Comparison of ENCODE assay signal across 14 cellular contexts in genomic region chr11:96122601-96123044, GRCh38.
A peak's percentile ranks its signal among the peaks of the same experiment; 100 is the strongest.
DNase-seq lines count a peak whose midpoint lies in the region; ATAC-seq and TF ChIP-seq lines count a peak whose summit lies in the region.
"Had no signal": no experiment of that assay in that cellular context is flagged by ENCODE, and none has a peak within 500 bp of the region (broad histone marks: within the 10 kb centered on the region; RNA-seq: fewer than 3 reads in every experiment).

No MANE protein-coding gene starts in this region.

- H2BK120ac ChIP-seq in trophoblast cell (ENCODE audit: insufficient read depth, low read length, poor library complexity) = no peak overlapping the region

- H3K27me3 ChIP-seq in trophoblast cell (ENCODE audit: insufficient read depth, low read length) = no peaks in the 10 kb centered on the region
- H3K27me3 ChIP-seq: ascending aorta, esophagus muscularis mucosa, neural progenitor cell had no signal

- H3K36me3 Mint-ChIP-seq in chondrocyte (ENCODE audit: low read depth) = no peaks in the 10 kb centered on the region

- no peaks in the 10 kb centered on the region for H3K9me3 ChIP-seq in HEK293 (ENCODE audit: control insufficient read depth, insufficient read depth, low read depth, low read length)
- no peaks in the 10 kb centered on the region for H3K9me3 ChIP-seq in trophoblast cell (ENCODE audit: insufficient read depth, low read depth, low read length)
- H3K9me3 ChIP-seq: ascending aorta, esophagus muscularis mucosa had no signal

- H3K27ac Mint-ChIP-seq in chondrocyte (ENCODE audit: unreplicated experiment) = peak overlapping the region; percentile 37

- DNase-seq in NCI-H526 (lab: John Stamatoyannopoulos, UW) (peak; percentile 63 to 67), chondrocyte (ENCODE audit: low spot score) (no peak), trophoblast cell (peak; percentile 71 to 76), SW 1271 (lab: John Stamatoyannopoulos, UW) (no peak), medulla oblongata (ENCODE audit: extremely low spot score) (no peak)
- DNase-seq: Calu3; kidney glomerular epithelial cell; stimulated activated CD4-positive, alpha-beta T cell treated with anti-CD3 and anti-CD28 coated beads, Interleukin-12 subunit alpha, Interleukin-12 subunit beta, amount 100 ng/mL, for 4 hours had no signal

- no peak overlapping the region for H3K4ac ChIP-seq in trophoblast cell (ENCODE audit: low read depth, low read length)

- H3K27ac ChIP-seq in HEK293 (ENCODE audit: extremely low read depth, low read depth, low read length) (no peak overlapping the region), trophoblast cell (ENCODE audit: low read depth, low read length) (peak overlapping the region; percentile 88)
- H3K27ac ChIP-seq: ascending aorta, esophagus muscularis mucosa, neural progenitor cell had no signal

- ATAC-seq in HG03097 (IDR thresholded peaks at IDR 0.05; ENCODE audit: low FRiP score, unreplicated experiment) (no peak), HG02588 (IDR thresholded peaks at IDR 0.05; ENCODE audit: unreplicated experiment) (no peak)

- POLR2A ChIA-PET in HEK293 (lab: Yijun Ruan, JAX) = no interaction called here

- no peak overlapping the region for H2AK5ac ChIP-seq in trophoblast cell (ENCODE audit: low read length)

- H3K79me1 ChIP-seq in trophoblast cell (ENCODE audit: low read length) = peaks cover 12% of the 10 kb centered on the region

- H3K36me3 ChIP-seq in HEK293 (ENCODE audit: control insufficient read depth in 2 of 2, insufficient read depth in 1 of 2, low read length in 2 of 2) (no peaks in the 10 kb centered on the region), trophoblast cell (ENCODE audit: control insufficient read depth in 1 of 2, insufficient read depth in 2 of 2, low read length in 2 of 2) (peaks cover 5 to 6% of the 10 kb centered on the region in 2 experiments)
- H3K36me3 ChIP-seq: ascending aorta, esophagus muscularis mucosa, neural progenitor cell had no signal

- H2BK5ac ChIP-seq in trophoblast cell (ENCODE audit: low read depth, low read length, poor library complexity) = no peak overlapping the region

- CTCF ChIA-PET in HEK293 (lab: Yijun Ruan, JAX) = interaction anchor here (0.6 to 1.6 kb wide), 5 partner anchors 8 to 968 kb away, joined by 3 to 4 read pairs (median 3); partner anchors contain the start of gene MAML2

- no peak overlapping the region for H2AFZ ChIP-seq in trophoblast cell (ENCODE audit: insufficient read depth, low read length, poor library complexity)
- H2AFZ ChIP-seq: neural progenitor cell had no signal

- H2BK12ac ChIP-seq in trophoblast cell (ENCODE audit: low read length) = no peak overlapping the region

- no peak overlapping the region for H3K4me3 Mint-ChIP-seq in chondrocyte (ENCODE audit: unreplicated experiment)
- H3K4me3 Mint-ChIP-seq: neural progenitor cell had no signal

- no CpG with 5 or more reads among the region's 2 CpGs for WGBS in trophoblast cell (ENCODE audit: extremely low coverage, insufficient coverage, insufficient read length)

- H3K4me3 ChIP-seq in HEK293 (ENCODE audit: low read depth, low read length) (no peak overlapping the region), trophoblast cell (ENCODE audit: low read depth, low read length) (no peak overlapping the region)
- H3K4me3 ChIP-seq: ascending aorta, esophagus muscularis mucosa, neural progenitor cell had no signal

- H4K8ac ChIP-seq in trophoblast cell (ENCODE audit: low read depth, low read length) = no peak overlapping the region

- H3K4me1 ChIP-seq in HEK293 (ENCODE audit: control insufficient read depth, insufficient read depth, low read length) (no peaks in the 10 kb centered on the region), trophoblast cell (ENCODE audit: control insufficient read depth in 1 of 2, insufficient read depth in 2 of 2, low read length in 2 of 2) (peaks cover 8 to 16% of the 10 kb centered on the region in 2 experiments)
- H3K4me1 ChIP-seq: ascending aorta had no signal

- no peak overlapping the region for H3K18ac ChIP-seq in trophoblast cell (ENCODE audit: low read length)

- H4K12ac ChIP-seq in trophoblast cell (ENCODE audit: low read depth, low read length) = no peak overlapping the region

- H4K91ac ChIP-seq in trophoblast cell (ENCODE audit: low read depth, low read length) = no peak overlapping the region

- no peak overlapping the region for H3K23ac ChIP-seq in trophoblast cell (ENCODE audit: low read length)

- no peaks in the 10 kb centered on the region for H3K79me2 ChIP-seq in trophoblast cell (ENCODE audit: control insufficient read depth, insufficient read depth, low read length, poor library complexity)

- TF ChIP-seq CTCF in HEK293 (tag by site-specific recombination; IDR thresholded peaks at IDR 0.05) (no peak), chondrocyte (IDR thresholded peaks at IDR 0.05) (peak; percentile 49)

- no peaks in the 10 kb centered on the region for H3K27me3 Mint-ChIP-seq in chondrocyte (ENCODE audit: low read depth)

- no peaks in the 10 kb centered on the region for H3K9me3 Mint-ChIP-seq in chondrocyte (ENCODE audit: low read depth)
- H3K9me3 Mint-ChIP-seq: neural progenitor cell had no signal

- H3K14ac ChIP-seq in trophoblast cell (ENCODE audit: low read length) = no peak overlapping the region

- H3K4me1 Mint-ChIP-seq in chondrocyte (ENCODE audit: low read depth) = peaks cover 17% of the 10 kb centered on the region

- no peak overlapping the region for H3K9ac ChIP-seq in trophoblast cell (ENCODE audit: low read length)
- H3K9ac ChIP-seq: neural progenitor cell had no signal

- no peak overlapping the region for H3K4me2 ChIP-seq in trophoblast cell (ENCODE audit: low read length)
- H3K4me2 ChIP-seq: neural progenitor cell had no signal

TF ChIP-seq in HEK293, 187 proteins besides CTCF, POLR2A, EP300 and RAD21 (continues in another document):
- TF ChIP-seq GLIS2 (tag by site-specific recombination; IDR thresholded peaks at IDR 0.05) = no peak
- 0 out of 2 replicates have a peak, but pooled peaks have one; percentile 20 for TF ChIP-seq ZBTB17 (tag by site-specific recombination; IDR thresholded peaks at IDR 0.05)
- TF ChIP-seq ZNF37A (tag by site-specific recombination; IDR thresholded peaks at IDR 0.05) = no peak
- TF ChIP-seq SCRT2 (tag by site-specific recombination; IDR thresholded peaks at IDR 0.05) = peak; percentile 45; the same call in 1 of the 2 replicates
- TF ChIP-seq ZBTB20 (tag by site-specific recombination; IDR thresholded peaks at IDR 0.05) = peak; percentile 59; the same call in 1 of the 2 replicates
- peak; percentile 63; the same call in 1 of the 2 replicates for TF ChIP-seq MZF1 (tag by site-specific recombination; IDR thresholded peaks at IDR 0.05; ENCODE audit: borderline replicate concordance)
- peak; percentile 57; the same call in 1 of the 2 replicates for TF ChIP-seq ZXDB (tag by site-specific recombination; IDR thresholded peaks at IDR 0.05)
- TF ChIP-seq TRIM28 (IDR thresholded peaks at IDR 0.05; ENCODE audit: borderline replicate concordance, low read length) = 0 out of 2 replicates have a peak, but pooled peaks have one; percentile 10
- TF ChIP-seq, protein P1, sequence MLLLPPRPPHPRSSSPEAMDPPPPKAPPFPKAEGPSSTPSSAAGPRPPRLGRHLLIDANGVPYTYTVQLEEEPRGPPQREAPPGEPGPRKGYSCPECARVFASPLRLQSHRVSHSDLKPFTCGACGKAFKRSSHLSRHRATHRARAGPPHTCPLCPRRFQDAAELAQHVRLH (tag by site-specific recombination; IDR thresholded peaks at IDR 0.05) = 0 out of 2 replicates have a peak, but pooled peaks have one; percentile 32
- no peak for TF ChIP-seq ZNF184 (tag by site-specific recombination; IDR thresholded peaks at IDR 0.05)
- TF ChIP-seq ZBTB44 (tag by site-specific recombination; IDR thresholded peaks at IDR 0.05) = peak; percentile 89
- no peak for TF ChIP-seq ZNF76 (tag by site-specific recombination; IDR thresholded peaks at IDR 0.05; ENCODE audit: borderline replicate concordance, low read depth)
- TF ChIP-seq ZSCAN30 (tag by site-specific recombination; IDR thresholded peaks at IDR 0.05) = 0 out of 2 replicates have a peak, but pooled peaks have one; percentile 9
- 0 out of 2 replicates have a peak, but pooled peaks have one; percentile 64 for TF ChIP-seq ATF2 (tag by site-specific recombination; IDR thresholded peaks at IDR 0.05; ENCODE audit: low read depth)
- TF ChIP-seq MEIS1 (CRISPR knock-in tag; IDR thresholded peaks at IDR 0.05; ENCODE audit: borderline replicate concordance) = no peak

Comparison
In these comparisons a context has a peak if more than half of its experiments do, and no peak if none do; other contexts are left out.
1. DNase-seq: peak in NCI-H526 (2 of 2) and trophoblast cell (2 of 2); none in chondrocyte (single experiment), SW 1271 (0 of 2) and medulla oblongata (single experiment).